ENCODE assay signal across 2 cellular contexts in the genomic region with DNA sequence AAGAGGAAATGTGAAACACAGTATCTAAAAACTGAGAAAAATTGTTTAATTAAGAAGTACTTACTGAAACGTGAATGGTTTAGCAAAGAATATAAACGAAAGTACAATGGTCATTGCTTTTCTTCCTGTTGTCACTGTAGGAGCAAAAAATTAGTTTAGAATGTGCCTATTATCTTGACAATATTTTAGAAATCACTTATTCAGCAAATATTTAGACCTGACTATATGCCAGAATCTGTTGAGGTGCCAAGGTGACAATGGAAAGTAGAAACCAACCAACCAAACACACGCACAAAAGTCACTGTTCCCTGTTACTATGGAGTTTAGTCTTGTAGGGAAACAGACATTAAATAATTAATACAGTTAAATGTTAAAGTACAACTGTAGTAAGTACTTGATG.
TF ChIP-seq lines count a peak whose summit lies in the region.

No MANE protein-coding gene starts in this region.

TF ChIP-seq in A549, 52 proteins besides CTCF, POLR2A, EP300 and RAD21:
- no peak for TF ChIP-seq HDAC2 (IDR thresholded peaks at IDR 0.05)
- no peak for TF ChIP-seq NFE2L2 (conservative IDR thresholded peaks at IDR 0.05; ENCODE audit: low read length)
- TF ChIP-seq ZC3H11A (IDR thresholded peaks at IDR 0.05): no peak
- TF ChIP-seq ESRRA (IDR thresholded peaks at IDR 0.05; ENCODE audit: borderline replicate concordance, low read length): no peak
- no peak for TF ChIP-seq KDM1A (IDR thresholded peaks at IDR 0.05; ENCODE audit: low read depth)
- TF ChIP-seq, protein P1, sequence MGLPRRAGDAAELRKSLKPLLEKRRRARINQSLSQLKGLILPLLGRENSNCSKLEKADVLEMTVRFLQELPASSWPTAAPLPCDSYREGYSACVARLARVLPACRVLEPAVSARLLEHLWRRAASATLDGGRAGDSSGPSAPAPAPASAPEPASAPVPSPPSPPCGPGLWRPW (IDR thresholded peaks at IDR 0.05): no peak
- TF ChIP-seq MAFK (IDR thresholded peaks at IDR 0.05; ENCODE audit: partially characterized antibody): peak; percentile 79
- no peak for TF ChIP-seq CHD2 (IDR thresholded peaks at IDR 0.05; ENCODE audit: low read length, partially characterized antibody)

TF ChIP-seq in K562, 482 proteins besides CTCF, POLR2A, EP300 and RAD21:
- no peak for TF ChIP-seq BDP1 (IDR thresholded peaks at IDR 0.05; ENCODE audit: insufficient read depth, insufficient read length)
- peak; percentile 76 for TF ChIP-seq MAFF (IDR thresholded peaks at IDR 0.05; ENCODE audit: low read length)
- peak; percentile 90 for TF ChIP-seq ZNF316 (IDR thresholded peaks at IDR 0.05)
- peak; percentile 79 for TF ChIP-seq MAFG (tag; conservative IDR thresholded peaks at IDR 0.05)
- peak; percentile 60 for TF ChIP-seq MAFK (IDR thresholded peaks at IDR 0.05; ENCODE audit: low read length)
- peak; percentile 80 for TF ChIP-seq C11orf30 (IDR thresholded peaks at IDR 0.05; ENCODE audit: low read depth)
- no peak for TF ChIP-seq ATF1 (CRISPR knock-in tag; IDR thresholded peaks at IDR 0.05)
- TF ChIP-seq ATF1 (tag; IDR thresholded peaks at IDR 0.05): no peak
TF ChIP-seq in K562: peak in this region for 5.
